ENCODE assay signal across 1 cellular context in the genomic region with DNA sequence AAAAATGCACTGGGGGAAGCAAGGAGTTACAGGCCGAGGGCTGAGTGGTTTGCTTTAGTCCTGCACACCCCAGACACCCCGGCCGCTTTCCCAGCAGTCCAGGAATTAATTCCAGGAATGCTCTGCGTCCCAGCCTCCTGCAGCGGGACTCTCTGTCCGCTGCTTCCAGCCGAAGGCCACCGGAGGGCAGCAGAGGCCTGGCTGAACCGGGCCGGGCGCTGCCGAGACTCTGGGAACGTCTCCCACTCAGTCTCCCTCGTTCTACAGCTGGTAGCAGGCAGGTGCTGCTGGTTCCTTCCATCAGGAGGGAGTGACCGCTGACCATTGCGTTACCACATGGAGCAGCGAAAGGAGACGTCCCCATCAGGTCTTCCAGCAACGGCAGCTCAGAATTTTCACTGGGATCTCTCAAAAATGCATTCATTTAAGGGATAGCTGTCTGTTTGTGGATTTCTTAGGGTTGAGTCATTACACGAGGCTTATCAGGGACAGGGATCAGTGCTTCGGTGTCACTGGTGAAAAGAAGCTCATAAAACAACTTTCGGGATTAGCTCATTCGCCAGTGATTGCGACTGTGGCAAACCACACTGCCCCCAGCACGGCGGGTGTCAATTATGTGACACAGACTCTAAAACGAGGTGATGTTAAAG.
TF ChIP-seq lines count a peak whose summit lies in the region.

No MANE protein-coding gene starts in this region.

TF ChIP-seq in K562, 482 proteins besides CTCF, POLR2A, EP300 and RAD21 (continued from another document and continues in another):
- TF ChIP-seq ZBTB40 (IDR thresholded peaks at IDR 0.05) (no peak), ZBTB40 (CRISPR knock-in tag; IDR thresholded peaks at IDR 0.05) (no peak), ZBTB43 (CRISPR knock-in tag; IDR thresholded peaks at IDR 0.05) (no peak), TBL1XR1 (IDR thresholded peaks at IDR 0.05; ENCODE audit: low read length in 2 of 2) (no peak), NELFE (IDR thresholded peaks at IDR 0.05; ENCODE audit: insufficient read depth, insufficient read length) (no peak), PRMT5 (CRISPR knock-in tag; IDR thresholded peaks at IDR 0.05) (no peak), THAP7 (CRISPR knock-in tag; IDR thresholded peaks at IDR 0.05) (no peak), POLR2AphosphoS2 (IDR thresholded peaks at IDR 0.05; ENCODE audit: low read length) (no peak), POLR2B (IDR thresholded peaks at IDR 0.05; ENCODE audit: low read depth, partially characterized antibody) (no peak), SMAD4 (CRISPR knock-in tag; conservative IDR thresholded peaks at IDR 0.05) (0 out of 2 replicates have a peak, but pooled peaks have one; percentile 39), PPARD (CRISPR knock-in tag; IDR thresholded peaks at IDR 0.05) (no peak), SMARCA5 (IDR thresholded peaks at IDR 0.05) (no peak), NRF1 (conservative IDR thresholded peaks at IDR 0.05 in 1 of 2, IDR thresholded peaks at IDR 0.05 in 1 of 2) (no peak), AFF1 (IDR thresholded peaks at IDR 0.05; ENCODE audit: low read depth in 1 of 2, partially characterized antibody in 2 of 2) (no peak), ZC3H8 (IDR thresholded peaks at IDR 0.05) (no peak), HLTF (IDR thresholded peaks at IDR 0.05) (no peak), DLX4 (CRISPR knock-in tag; IDR thresholded peaks at IDR 0.05) (no peak), RBFOX2 (IDR thresholded peaks at IDR 0.05; ENCODE audit: low read depth, low read length) (no peak), ZNF695 (CRISPR knock-in tag; IDR thresholded peaks at IDR 0.05) (no peak), E2F5 (CRISPR knock-in tag; IDR thresholded peaks at IDR 0.05) (no peak), FOXA3 (CRISPR knock-in tag; conservative IDR thresholded peaks at IDR 0.05 in 1 of 2, IDR thresholded peaks at IDR 0.05 in 1 of 2) (no peak), NUFIP1 (IDR thresholded peaks at IDR 0.05; ENCODE audit: partially characterized antibody) (no peak), KLF13 (tag; IDR thresholded peaks at IDR 0.05; ENCODE audit: borderline replicate concordance, low read depth) (peak; percentile 49; the same call in 1 of the 2 replicates), GTF2A2 (tag; IDR thresholded peaks at IDR 0.05) (no peak)
- TF ChIP-seq, protein P1, sequence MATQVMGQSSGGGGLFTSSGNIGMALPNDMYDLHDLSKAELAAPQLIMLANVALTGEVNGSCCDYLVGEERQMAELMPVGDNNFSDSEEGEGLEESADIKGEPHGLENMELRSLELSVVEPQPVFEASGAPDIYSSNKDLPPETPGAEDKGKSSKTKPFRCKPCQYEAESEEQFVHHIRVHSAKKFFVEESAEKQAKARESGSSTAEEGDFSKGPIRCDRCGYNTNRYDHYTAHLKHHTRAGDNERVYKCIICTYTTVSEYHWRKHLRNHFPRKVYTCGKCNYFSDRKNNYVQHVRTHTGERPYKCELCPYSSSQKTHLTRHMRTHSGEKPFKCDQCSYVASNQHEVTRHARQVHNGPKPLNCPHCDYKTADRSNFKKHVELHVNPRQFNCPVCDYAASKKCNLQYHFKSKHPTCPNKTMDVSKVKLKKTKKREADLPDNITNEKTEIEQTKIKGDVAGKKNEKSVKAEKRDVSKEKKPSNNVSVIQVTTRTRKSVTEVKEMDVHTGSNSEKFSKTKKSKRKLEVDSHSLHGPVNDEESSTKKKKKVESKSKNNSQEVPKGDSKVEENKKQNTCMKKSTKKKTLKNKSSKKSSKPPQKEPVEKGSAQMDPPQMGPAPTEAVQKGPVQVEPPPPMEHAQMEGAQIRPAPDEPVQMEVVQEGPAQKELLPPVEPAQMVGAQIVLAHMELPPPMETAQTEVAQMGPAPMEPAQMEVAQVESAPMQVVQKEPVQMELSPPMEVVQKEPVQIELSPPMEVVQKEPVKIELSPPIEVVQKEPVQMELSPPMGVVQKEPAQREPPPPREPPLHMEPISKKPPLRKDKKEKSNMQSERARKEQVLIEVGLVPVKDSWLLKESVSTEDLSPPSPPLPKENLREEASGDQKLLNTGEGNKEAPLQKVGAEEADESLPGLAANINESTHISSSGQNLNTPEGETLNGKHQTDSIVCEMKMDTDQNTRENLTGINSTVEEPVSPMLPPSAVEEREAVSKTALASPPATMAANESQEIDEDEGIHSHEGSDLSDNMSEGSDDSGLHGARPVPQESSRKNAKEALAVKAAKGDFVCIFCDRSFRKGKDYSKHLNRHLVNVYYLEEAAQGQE (CRISPR knock-in tag; IDR thresholded peaks at IDR 0.05; ENCODE audit: low read depth), result no peak
- TF ChIP-seq, protein P2, sequence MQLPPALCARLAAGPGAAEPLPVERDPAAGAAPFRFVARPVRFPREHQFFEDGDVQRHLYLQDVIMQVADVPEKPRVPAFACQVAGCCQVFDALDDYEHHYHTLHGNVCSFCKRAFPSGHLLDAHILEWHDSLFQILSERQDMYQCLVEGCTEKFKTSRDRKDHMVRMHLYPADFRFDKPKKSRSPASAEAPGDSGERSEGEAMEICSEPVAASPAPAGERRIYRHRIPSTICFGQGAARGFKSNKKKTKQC (CRISPR knock-in tag; IDR thresholded peaks at IDR 0.05), result no peak
- TF ChIP-seq, protein P3, sequence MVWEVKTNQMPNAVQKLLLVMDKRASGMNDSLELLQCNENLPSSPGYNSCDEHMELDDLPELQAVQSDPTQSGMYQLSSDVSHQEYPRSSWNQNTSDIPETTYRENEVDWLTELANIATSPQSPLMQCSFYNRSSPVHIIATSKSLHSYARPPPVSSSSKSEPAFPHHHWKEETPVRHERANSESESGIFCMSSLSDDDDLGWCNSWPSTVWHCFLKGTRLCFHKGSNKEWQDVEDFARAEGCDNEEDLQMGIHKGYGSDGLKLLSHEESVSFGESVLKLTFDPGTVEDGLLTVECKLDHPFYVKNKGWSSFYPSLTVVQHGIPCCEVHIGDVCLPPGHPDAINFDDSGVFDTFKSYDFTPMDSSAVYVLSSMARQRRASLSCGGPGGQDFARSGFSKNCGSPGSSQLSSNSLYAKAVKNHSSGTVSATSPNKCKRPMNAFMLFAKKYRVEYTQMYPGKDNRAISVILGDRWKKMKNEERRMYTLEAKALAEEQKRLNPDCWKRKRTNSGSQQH (CRISPR knock-in tag; IDR thresholded peaks at IDR 0.05), result no peak
